Comparison of ENCODE assay signal across 24 cellular contexts in genomic region chr16:4923853-4924252, GRCh38. TPM values are rescaled to one million over a fixed set of nuclear protein-coding genes. Genes with fewer than 3 reads are reported as not detected.
A peak's percentile ranks its signal among the peaks of the same experiment; 100 is the strongest.
DNase-seq lines count a peak whose midpoint lies in the region; ATAC-seq and TF ChIP-seq lines count a peak whose summit lies in the region.
"Had no signal": no experiment of that assay in that cellular context is flagged by ENCODE, and none has a peak within 500 bp of the region (broad histone marks: within the 10 kb centered on the region; RNA-seq: fewer than 3 reads in every experiment).

No MANE protein-coding gene starts in this region.

- H3K4me1 ChIP-seq in PC-9 (replicated peaks; ENCODE audit: insufficient read depth) (peaks cover 55% of the 10 kb centered on the region), RWPE2 (ENCODE audit: insufficient read depth, poor library complexity, severe bottlenecking) (peaks cover 51% of the 10 kb centered on the region), esophagus squamous epithelium (peaks cover 29 to 94% (median 54%) of the 10 kb centered on the region in 3 donors), suprapubic skin (peaks cover 54% of the 10 kb centered on the region)
- H3K4me1 ChIP-seq: SJSA1 had no signal

- TF ChIP-seq CTCF in PC-9 (conservative IDR thresholded peaks at IDR 0.05) = no peak
- no peak for TF ChIP-seq CTCF in RWPE2 (IDR thresholded peaks at IDR 0.05; ENCODE audit: poor library complexity, severe bottlenecking)
- TF ChIP-seq CTCF in esophagus squamous epithelium (IDR thresholded peaks at IDR 0.05) = no peak
- TF ChIP-seq CTCF in suprapubic skin (IDR thresholded peaks at IDR 0.05) = no peak

- 63 to 68% methylated on average over 6 of the region's 6 CpGs for WGBS in esophagus squamous epithelium, 2 donors
- WGBS in suprapubic skin = 59% methylated on average over 6 of the region's 6 CpGs

- no peak for TF ChIP-seq POLR2A in esophagus squamous epithelium (IDR thresholded peaks at IDR 0.05)
- TF ChIP-seq POLR2A in suprapubic skin (IDR thresholded peaks at IDR 0.05) = no peak

- H3K4me3 ChIP-seq in PC-9 = no peak overlapping the region
- no peak overlapping the region for H3K4me3 ChIP-seq in RWPE2 (ENCODE audit: severe bottlenecking)
- H3K4me3 ChIP-seq in esophagus squamous epithelium = peak overlapping the region in 2 of 4 donors; percentile 22 to 30
- H3K4me3 ChIP-seq in suprapubic skin = no peak overlapping the region
- H3K4me3 ChIP-seq: SJSA1 had no signal

- POLR2A ChIA-PET in PC-9 (lab: Charles Lee; ENCODE audit: unreplicated experiment) = no interaction called here

- H3K27ac ChIP-seq in PC-9 (no peak overlapping the region), RWPE2 (ENCODE audit: poor library complexity, severe bottlenecking) (peak overlapping the region; percentile 89), esophagus squamous epithelium (peak overlapping the region; percentile 83 to 97 (median 90)), suprapubic skin (peak overlapping the region; percentile 77)
- H3K27ac ChIP-seq: C4-2B, SJSA1 had no signal

- ATAC-seq in RWPE2 (ENCODE audit: low read depth) (no peak), GM18909 (IDR thresholded peaks at IDR 0.05; ENCODE audit: poor library complexity, unreplicated experiment) (no peak)
- ATAC-seq: CD8-positive, alpha-beta T cell had no signal

- H3K4me2 ChIP-seq in PC-9 = peak overlapping the region; percentile 68; the same call in 1 of the 2 replicates

- CTCF ChIA-PET in PC-9 (lab: Charles Lee) = no interaction called here

- no peak for DNase-seq in PC-9
- no peak for DNase-seq in RWPE2 (ENCODE audit: low spot score)
- no peak for DNase-seq in esophagus squamous epithelium (lab: John Stamatoyannopoulos, UW)
- DNase-seq in suprapubic skin (ENCODE audit: low spot score in 2 of 2) = no peak
- no peak for DNase-seq in SKM-1 treated with dmso at 0.1 percent for 144 hours (lab: John Stamatoyannopoulos, UW; ENCODE audit: unreplicated experiment)
- DNase-seq in NCI-H345 (lab: John Stamatoyannopoulos, UW) = no peak
- no peak for DNase-seq in activated CD4-positive, alpha-beta T cell treated with anti-CD3 and anti-CD28 coated beads, Interleukin-2, amount 50 U/mL, for 48 hours
- DNase-seq: CD8-positive, alpha-beta T cell; DMS 273 treated with DMSO at 0.1 percent for 48 hours; DND-41; Karpas-422; MV-4-11; NCI-H1105; NCI-H1436 treated with DMSO at 0.1 percent for 48 hours; NCI-H187 treated with DMSO at 0.1 percent for 48 hours; NCI-H226; NCI-H510A treated with DMSO at 0.1 percent for 48 hours; Right ventricle myocardium superior had no signal

- H3K9me2 ChIP-seq in PC-9 (ENCODE audit: insufficient read depth) = no peaks in the 10 kb centered on the region

- H3K27me3 ChIP-seq in PC-9 (ENCODE audit: insufficient read depth, low read depth) = no peaks in the 10 kb centered on the region
- no peaks in the 10 kb centered on the region for H3K27me3 ChIP-seq in RWPE2 (ENCODE audit: insufficient read depth, poor library complexity, severe bottlenecking)
- no peaks in the 10 kb centered on the region for H3K27me3 ChIP-seq in esophagus squamous epithelium
- no peaks in the 10 kb centered on the region for H3K27me3 ChIP-seq in suprapubic skin
- H3K27me3 ChIP-seq: SJSA1 had no signal

- no TSS peak for BruUV-seq in PC-9 (replicated peaks; lab: Mats Ljungman, UMichigan)

- H2AFZ ChIP-seq in PC-9 = no peak overlapping the region

- peaks cover 17% of the 10 kb centered on the region for H3K9me3 ChIP-seq in PC-9 (ENCODE audit: insufficient read depth, low read depth)
- H3K9me3 ChIP-seq in RWPE2 (ENCODE audit: severe bottlenecking) = peaks cover 13% of the 10 kb centered on the region
- H3K9me3 ChIP-seq in esophagus squamous epithelium = peaks cover 0 to 4% (median 0%) of the 10 kb centered on the region in 3 donors
- H3K9me3 ChIP-seq in suprapubic skin = peaks cover 6% of the 10 kb centered on the region

- H3K79me2 ChIP-seq in PC-9 (ENCODE audit: low read depth) = peaks cover 79% of the 10 kb centered on the region

- no peak for TF ChIP-seq EP300 in suprapubic skin (IDR thresholded peaks at IDR 0.05)

- H4K20me1 ChIP-seq in PC-9 (ENCODE audit: insufficient read depth) = no peaks in the 10 kb centered on the region

- H3K36me3 ChIP-seq in PC-9 (ENCODE audit: low read depth) = peaks cover 28% of the 10 kb centered on the region
- H3K36me3 ChIP-seq in RWPE2 (ENCODE audit: low read depth) = peaks cover 52% of the 10 kb centered on the region
- H3K36me3 ChIP-seq in esophagus squamous epithelium = peaks cover 0 to 45% (median 3%) of the 10 kb centered on the region in 3 donors
- H3K36me3 ChIP-seq in suprapubic skin = peaks cover 9% of the 10 kb centered on the region
- H3K36me3 ChIP-seq: SJSA1 had no signal

- intact Hi-C loops in PC-9 (cut with micrococcal nuclease; ENCODE audit: unreplicated experiment) (no loop called here), esophagus squamous epithelium (cut with DNase I) (no loop called here)

- peaks cover 53% of the 10 kb centered on the region for H3F3A ChIP-seq in PC-9 (ENCODE audit: insufficient read depth, low read depth)

RNA-seq across cellular contexts. Expression of gene PPL, which starts 13.1 kb away (rescaled TPM):
- total RNA-seq in PC-9 (2021) (184 and 187 TPM in 2 replicates), esophagus squamous epithelium (1,000 to 10,000 TPM in 2 of 4 donors, 100 to 1,000 TPM in 2; 504 to 1,677 (median 860) TPM), suprapubic skin (100 to 1,000 TPM; 304 to 377 (median 350) TPM)
- total RNA-seq: B cell; CD8-positive, alpha-beta T cell had no signal

RNA-seq across cellular contexts. Expression of gene SEC14L5, which starts 34.3 kb away (rescaled TPM):
- total RNA-seq in PC-9 (2021) (1.1 and 1.8 TPM in 2 replicates), esophagus squamous epithelium (1 to 10 TPM in 1 of 4 donors, under 1 TPM in 3; 0.22 to 5.6 (median 0.49) TPM), suprapubic skin (1 to 10 TPM; 1.0 to 1.8 (median 1.4) TPM)
- total RNA-seq: B cell; CD8-positive, alpha-beta T cell; H4; HT1080; SJSA1 had no signal
